In genomic region chr16:75326333-75326732, GRCh38 we compare ENCODE assay signal across 26 cellular contexts.
DNase-seq lines count a peak whose midpoint lies in the region; ATAC-seq, FAIRE-seq and TF ChIP-seq lines count a peak whose summit lies in the region.
"Had no signal": no experiment of that assay in that cellular context is flagged by ENCODE, and none has a peak within 500 bp of the region (broad histone marks: within the 10 kb centered on the region; RNA-seq: fewer than 3 reads in every experiment).

No MANE protein-coding gene starts in this region.

- H3K79me2 ChIP-seq in neural progenitor cell (ENCODE audit: low read depth), result no peaks in the 10 kb centered on the region

- H3K4me2 ChIP-seq in neural progenitor cell, result no peak overlapping the region
- H3K4me2 ChIP-seq: PC-9 had no signal

- no peak for ATAC-seq in HG03469 (IDR thresholded peaks at IDR 0.05; ENCODE audit: unreplicated experiment)
- ATAC-seq: heart right ventricle had no signal

- peaks cover 22% of the 10 kb centered on the region for H3K4me1 Mint-ChIP-seq in activated CD4-positive, alpha-beta T cell treated with anti-CD3 and anti-CD28 coated beads, Interleukin-2, amount 10 ng/mL, durations not matched to agents 7 days and 5 days
- peaks cover 32% of the 10 kb centered on the region for H3K4me1 Mint-ChIP-seq in neural progenitor cell

- H3K9me3 ChIP-seq in neural progenitor cell (ENCODE audit: low read depth), result no peaks in the 10 kb centered on the region
- no peaks in the 10 kb centered on the region for H3K9me3 ChIP-seq in WERI-Rb-1 (ENCODE audit: severe bottlenecking)
- H3K9me3 ChIP-seq: colonic mucosa, heart right ventricle, neutrophil had no signal

- H3K36me3 ChIP-seq in neural progenitor cell, result no peaks in the 10 kb centered on the region
- peaks cover 5% of the 10 kb centered on the region for H3K36me3 ChIP-seq in WERI-Rb-1
- H3K36me3 ChIP-seq: colonic mucosa, neutrophil had no signal

- H3K9me3 Mint-ChIP-seq in activated CD4-positive, alpha-beta T cell treated with anti-CD3 and anti-CD28 coated beads, Interleukin-2, amount 10 ng/mL, durations not matched to agents 7 days and 5 days, result no peaks in the 10 kb centered on the region
- H3K9me3 Mint-ChIP-seq in neural progenitor cell, result no peaks in the 10 kb centered on the region
- H3K9me3 Mint-ChIP-seq: activated CD4-positive, alpha-beta memory T cell treated with anti-CD3 and anti-CD28 coated beads for 36 hours; HFFc6 had no signal

- no peak overlapping the region for H3K4me3 Mint-ChIP-seq in activated CD4-positive, alpha-beta T cell treated with anti-CD3 and anti-CD28 coated beads, Interleukin-2, amount 10 ng/mL, durations not matched to agents 7 days and 5 days
- H3K4me3 Mint-ChIP-seq in neural progenitor cell, result no peak overlapping the region
- H3K4me3 Mint-ChIP-seq: activated CD4-positive, alpha-beta memory T cell treated with anti-CD3 and anti-CD28 coated beads for 36 hours; HFFc6 had no signal

- H3K27me3 Mint-ChIP-seq in activated CD4-positive, alpha-beta T cell treated with anti-CD3 and anti-CD28 coated beads, Interleukin-2, amount 10 ng/mL, durations not matched to agents 7 days and 5 days, result peaks cover 6% of the 10 kb centered on the region
- no peaks in the 10 kb centered on the region for H3K27me3 Mint-ChIP-seq in neural progenitor cell (ENCODE audit: insufficient read depth, low read depth)

- H3K27me3 ChIP-seq in neural progenitor cell (no peaks in the 10 kb centered on the region), WERI-Rb-1 (ENCODE audit: insufficient read depth, low read depth, severe bottlenecking) (no peaks in the 10 kb centered on the region)
- H3K27me3 ChIP-seq: colonic mucosa had no signal

- CTCF ChIA-PET in activated CD4-positive, alpha-beta T cell treated with anti-CD3 and anti-CD28 coated beads, Interleukin-2, amount 10 ng/mL, durations not matched to agents 7 days and 5 days (lab: Charles Lee), result interaction anchor here (2.7 kb wide), 1 partner anchor 14 kb away, joined by 10 read pairs; no protein-coding TSS in a partner anchor

- no peak for TF ChIP-seq CTCF in neural progenitor cell (IDR thresholded peaks at IDR 0.05)
- TF ChIP-seq CTCF in WERI-Rb-1 (IDR thresholded peaks at IDR 0.05; ENCODE audit: low read depth, low read length), result no peak

- peak; percentile 28 for DNase-seq in activated CD4-positive, alpha-beta T cell treated with anti-CD3 and anti-CD28 coated beads, Interleukin-2, amount 10 ng/mL, durations not matched to agents 7 days and 5 days
- no peak for DNase-seq in activated CD4-positive, alpha-beta T cell treated with anti-CD3 and anti-CD28 coated beads for 4 hours
- no peak for DNase-seq in GM12891 (ENCODE audit: insufficient read length, low spot score)
- peak; percentile 73 for DNase-seq in NOMO-1 treated with DMSO at 0.1 percent for 48 hours (lab: John Stamatoyannopoulos, UW; ENCODE audit: unreplicated experiment)
- no peak for DNase-seq in neural progenitor cell (ENCODE audit: low spot score)
- no peak for DNase-seq in NCI-H345 (lab: John Stamatoyannopoulos, UW)
- no peak for DNase-seq in WERI-Rb-1
- DNase-seq: activated CD4-positive, alpha-beta memory T cell treated with anti-CD3 and anti-CD28 coated beads for 36 hours; activated effector memory CD4-positive, alpha-beta T cell treated with Interleukin-2 at 50 U/mL for 16 hours; activated T-cell treated with anti-CD3 and anti-CD28 coated beads for 4 hours; amygdala; colonic mucosa; effector memory CD4-positive, alpha-beta T cell; foreskin fibroblast; heart right ventricle; HFFc6; NCI-H1436; NCI-H2171; NCI-H774; PC-9; Right ventricle myocardium superior; T-helper 9 cell; trophoblast cell had no signal

- H3K36me3 Mint-ChIP-seq in activated CD4-positive, alpha-beta T cell treated with anti-CD3 and anti-CD28 coated beads, Interleukin-2, amount 10 ng/mL, durations not matched to agents 7 days and 5 days (ENCODE audit: low read depth), result peaks cover 20% of the 10 kb centered on the region
- H3K36me3 Mint-ChIP-seq in neural progenitor cell, result peaks cover 8% of the 10 kb centered on the region

- H3K27ac ChIP-seq in neural progenitor cell (no peak overlapping the region), WERI-Rb-1 (no peak overlapping the region)
- H3K27ac ChIP-seq: colonic mucosa, heart right ventricle, neutrophil, PC-9 had no signal

- no peak overlapping the region for H3K9ac ChIP-seq in neural progenitor cell

- POLR2A ChIA-PET in activated CD4-positive, alpha-beta T cell treated with anti-CD3 and anti-CD28 coated beads, Interleukin-2, amount 10 ng/mL, durations not matched to agents 7 days and 5 days (lab: Charles Lee), result no interaction called here

- no peaks in the 10 kb centered on the region for H4K20me1 ChIP-seq in neural progenitor cell (ENCODE audit: low read depth)

- H3K4me3 ChIP-seq in neural progenitor cell, result no peak overlapping the region
- no peak overlapping the region for H3K4me3 ChIP-seq in WERI-Rb-1 (ENCODE audit: low read depth, low read length)
- H3K4me3 ChIP-seq: colonic mucosa, heart right ventricle, PC-9 had no signal

- H2AFZ ChIP-seq in neural progenitor cell (replicated peaks), result no peak overlapping the region
- H2AFZ ChIP-seq: PC-9 had no signal

- TF ChIP-seq POLR2A in GM12891 (IDR thresholded peaks at IDR 0.05; ENCODE audit: low read depth, low read length), result no peak

- no peaks in the 10 kb centered on the region for H3F3A ChIP-seq in neural progenitor cell (ENCODE audit: low read depth)

- no peak overlapping the region for H3K27ac Mint-ChIP-seq in activated CD4-positive, alpha-beta T cell treated with anti-CD3 and anti-CD28 coated beads, Interleukin-2, amount 10 ng/mL, durations not matched to agents 7 days and 5 days
- peak overlapping the region; percentile 29 for H3K27ac Mint-ChIP-seq in neural progenitor cell
- H3K27ac Mint-ChIP-seq: activated CD4-positive, alpha-beta memory T cell treated with anti-CD3 and anti-CD28 coated beads for 36 hours; HFFc6 had no signal

- FAIRE-seq in GM12891 (lab: Jason Lieb, UNC), result peak; percentile 78
- FAIRE-seq: bronchial epithelial cell had no signal

- no peaks in the 10 kb centered on the region for H3K4me1 ChIP-seq in neural progenitor cell
- H3K4me1 ChIP-seq: colonic mucosa had no signal

TF ChIP-seq in GM12891, 5 proteins besides CTCF, POLR2A, EP300 and RAD21:
- peak; percentile 64 for TF ChIP-seq SPI1 (IDR thresholded peaks at IDR 0.05; ENCODE audit: low read depth, low read length)
- no peak for TF ChIP-seq TAF1 (IDR thresholded peaks at IDR 0.05; ENCODE audit: low read depth, low read length)

Comparison
In these comparisons a context has a peak if more than half of its experiments do, and no peak if none do; other contexts are left out.
1. DNase-seq: peak in activated CD4-positive, alpha-beta T cell treated with anti-CD3 and anti-CD28 coated beads, Interleukin-2, amount 10 ng/mL, durations not matched to agents 7 days and 5 days (single experiment) and NOMO-1 treated with DMSO at 0.1 percent for 48 hours (single experiment); none in activated CD4-positive, alpha-beta T cell treated with anti-CD3 and anti-CD28 coated beads for 4 hours (0 of 2), GM12891 (single experiment), neural progenitor cell (single experiment), NCI-H345 (single experiment) and WERI-Rb-1 (single experiment).